Comparison of ENCODE assay signal across 7 cellular contexts in genomic region chr11:61602775-61603569, GRCh38. TPM values are rescaled to one million over a fixed set of nuclear protein-coding genes. Genes with fewer than 3 reads are reported as not detected.
DNase-seq lines count a peak whose midpoint lies in the region; ATAC-seq, FAIRE-seq and TF ChIP-seq lines count a peak whose summit lies in the region.

No MANE protein-coding gene starts in this region.

- FAIRE-seq in astrocyte (lab: Jason Lieb, UNC): no peak

- ATAC-seq in HG03378 (IDR thresholded peaks at IDR 0.05; ENCODE audit: unreplicated experiment): no peak

- H2AFZ ChIP-seq in astrocyte (ENCODE audit: low read depth, low read length): peak overlapping the region; percentile 28

- no peaks in the 10 kb centered on the region for H3K9me3 ChIP-seq in astrocyte (ENCODE audit: insufficient read depth, low read depth, low read length)

- no peaks in the 10 kb centered on the region for H3K9me3 Mint-ChIP-seq in astrocyte (ENCODE audit: unreplicated experiment)

- peaks cover 37% of the 10 kb centered on the region for H3K4me1 ChIP-seq in astrocyte (ENCODE audit: insufficient read depth, low read length)

- in situ Hi-C loops in GM13977 (cut with MboI; ENCODE audit: low pct_unique_long_range_greater_than_20kb, low sequenced_read_pairs, unreplicated experiment): no loop called here

- DNase-seq in HT1080 (ENCODE audit: low read depth): peak; percentile 80
- DNase-seq in astrocyte (ENCODE audit: low read depth): peak; percentile 95
- peak; percentile 89 for DNase-seq in islet precursor cell
- peak; percentile 64 for DNase-seq in ureter (ENCODE audit: low spot score)
- no peak for DNase-seq in GM13977 (ENCODE audit: low spot score)
- DNase-seq in globus pallidus (ENCODE audit: low spot score): no peak

- no peak overlapping the region for H3K27ac Mint-ChIP-seq in astrocyte (ENCODE audit: unreplicated experiment)

- H3K4me3 Mint-ChIP-seq in astrocyte (ENCODE audit: unreplicated experiment): peak overlapping the region; percentile 20

- peaks cover 18% of the 10 kb centered on the region for H3K27me3 Mint-ChIP-seq in astrocyte (ENCODE audit: low read depth, unreplicated experiment)

- H3K9ac ChIP-seq in astrocyte (ENCODE audit: low read length): peak overlapping the region; percentile 57

- H3K36me3 ChIP-seq in astrocyte (ENCODE audit: insufficient read depth, low read length): no peaks in the 10 kb centered on the region

- TF ChIP-seq CTCF in astrocyte (IDR thresholded peaks at IDR 0.05; ENCODE audit: insufficient read depth, low read depth, low read length) (no peak), GM13977 (IDR thresholded peaks at IDR 0.05; ENCODE audit: extremely low read depth, insufficient read depth, missing control alignments) (no peak)

- no peaks in the 10 kb centered on the region for H3K79me2 ChIP-seq in astrocyte (ENCODE audit: insufficient read depth, low read length)

- peak overlapping the region; percentile 7 for H3K4me3 ChIP-seq in astrocyte (ENCODE audit: insufficient read depth, low read depth, low read length)

- H4K20me1 ChIP-seq in astrocyte (ENCODE audit: insufficient read depth, low read length): no peaks in the 10 kb centered on the region

- H3K27me3 ChIP-seq in astrocyte (ENCODE audit: insufficient read depth, low read length): peaks cover 9% of the 10 kb centered on the region

- peak overlapping the region; percentile 41 for H3K27ac ChIP-seq in astrocyte (ENCODE audit: low read depth, low read length)

- no peaks in the 10 kb centered on the region for H3K36me3 Mint-ChIP-seq in astrocyte (ENCODE audit: low read depth, unreplicated experiment)

- peaks cover 39% of the 10 kb centered on the region for H3K4me1 Mint-ChIP-seq in astrocyte (ENCODE audit: low read depth, unreplicated experiment)

- H3K4me2 ChIP-seq in astrocyte (ENCODE audit: low read length): peak overlapping the region; percentile 78

RNA-seq across cellular contexts. Expression of gene SYT7, which starts 22.1 kb away (rescaled TPM):
- total RNA-seq in HT1080 (2014; rRNA removed; shearing (Covaris generic)): 1.8 and 2.0 TPM in 2 replicates
- polyA plus RNA-seq in HT1080 (2015; cell fraction: cytosol; rRNA removed): 0.66 and 0.95 TPM in 2 replicates
- 1.0 and 1.3 TPM in 2 replicates for polyA plus RNA-seq in HT1080 (2015; cell fraction: nucleus; rRNA removed)
- total RNA-seq in astrocyte: 3.7 and 3.8 TPM in 2 replicates
- total RNA-seq in ureter: 6.7 TPM

Comparison
In these comparisons a context has a peak if more than half of its experiments do, and no peak if none do; other contexts are left out.
1. DNase-seq: peak in HT1080 (single experiment), astrocyte (single experiment), islet precursor cell (single experiment) and ureter (single experiment); none in GM13977 (single experiment) and globus pallidus (single experiment).